14 cellular contexts compared by ENCODE assay signal in genomic region chr4:136319789-136320470, GRCh38.
DNase-seq lines count a peak whose midpoint lies in the region; ATAC-seq, FAIRE-seq and TF ChIP-seq lines count a peak whose summit lies in the region.
"Had no signal": no experiment of that assay in that cellular context is flagged by ENCODE, and none has a peak within 500 bp of the region (broad histone marks: within the 10 kb centered on the region; RNA-seq: fewer than 3 reads in every experiment).

No MANE protein-coding gene starts in this region.

- H3K27ac Mint-ChIP-seq in chondrocyte (ENCODE audit: unreplicated experiment) (no peak overlapping the region), natural killer cell (no peak overlapping the region)
- H3K27ac Mint-ChIP-seq in CD8-positive, alpha-beta T cell = no peak overlapping the region

- H3K36me3 Mint-ChIP-seq in chondrocyte (ENCODE audit: low read depth) (no peaks in the 10 kb centered on the region), natural killer cell (no peaks in the 10 kb centered on the region)
- no peaks in the 10 kb centered on the region for H3K36me3 Mint-ChIP-seq in CD8-positive, alpha-beta T cell

- H3K4me2 ChIP-seq in keratinocyte (ENCODE audit: control insufficient read depth, extremely low read depth, insufficient read depth, low read depth, low read length) = peak overlapping the region; percentile 59
- H3K4me2 ChIP-seq: KMS-11 had no signal

- no peak for ATAC-seq in natural killer cell
- ATAC-seq in GM21381 (IDR thresholded peaks at IDR 0.05; ENCODE audit: unreplicated experiment) = no peak
- no peak for ATAC-seq in CD8-positive, alpha-beta T cell

- dilution Hi-C loops in keratinocyte (cut with MboI; ENCODE audit: extremely low pct_ligation_motif_present, low sequenced_read_pairs) = no loop called here

- no peaks in the 10 kb centered on the region for H3K9me3 ChIP-seq in keratinocyte (ENCODE audit: control insufficient read depth, low read depth, low read length)
- H3K9me3 ChIP-seq in CD8-positive, alpha-beta T cell (ENCODE audit: low read length) = no peaks in the 10 kb centered on the region

- peaks cover 18% of the 10 kb centered on the region for H3K4me1 ChIP-seq in keratinocyte (ENCODE audit: control insufficient read depth, extremely low read depth, insufficient read depth, low read length)
- H3K4me1 ChIP-seq in CD8-positive, alpha-beta T cell (ENCODE audit: insufficient read depth, low read length) = no peaks in the 10 kb centered on the region

- H3K4me3 Mint-ChIP-seq in chondrocyte (ENCODE audit: unreplicated experiment) (no peak overlapping the region), natural killer cell (no peak overlapping the region)
- no peak overlapping the region for H3K4me3 Mint-ChIP-seq in CD8-positive, alpha-beta T cell

- no peaks in the 10 kb centered on the region for H3K79me2 ChIP-seq in keratinocyte (ENCODE audit: control insufficient read depth, insufficient read depth, low read length)

- H3K27me3 Mint-ChIP-seq in chondrocyte (ENCODE audit: low read depth) = no peaks in the 10 kb centered on the region
- H3K27me3 Mint-ChIP-seq in natural killer cell (ENCODE audit: low read depth in 2 of 2) = no peaks in the 10 kb centered on the region
- H3K27me3 Mint-ChIP-seq in CD8-positive, alpha-beta T cell (ENCODE audit: low read depth) = no peaks in the 10 kb centered on the region

- H3K27ac ChIP-seq in keratinocyte (ENCODE audit: control insufficient read depth, insufficient read depth, low read length) = peak overlapping the region; percentile 72
- no peak overlapping the region for H3K27ac ChIP-seq in CD8-positive, alpha-beta T cell (ENCODE audit: low read depth, low read length)
- H3K27ac ChIP-seq: KMS-11 had no signal

- FAIRE-seq in keratinocyte (lab: Jason Lieb, UNC) = peak; percentile 93

- peak; percentile 91 for DNase-seq in A172 (ENCODE audit: low spot score)
- peak; percentile 66 for DNase-seq in HT-29 (ENCODE audit: low spot score)
- peak; percentile 44 for DNase-seq in amniotic epithelial cell (ENCODE audit: low read depth)
- peak; percentile 66 for DNase-seq in keratinocyte (ENCODE audit: low read depth, low spot score)
- no peak for DNase-seq in chondrocyte (ENCODE audit: low spot score)
- DNase-seq in natural killer cell = no peak
- DNase-seq in CD8-positive, alpha-beta T cell = no peak
- DNase-seq: activated CD4-positive, alpha-beta T cell treated with anti-CD3 and anti-CD28 coated beads for 48 hours; activated T-cell treated with anti-CD3 and anti-CD28 coated beads for 4 hours; GOT3; NCI-H524 treated with DMSO at 0.1 percent for 48 hours; stimulated activated naive CD4-positive, alpha-beta T cell had no signal

- no peaks in the 10 kb centered on the region for H3K27me3 ChIP-seq in keratinocyte (ENCODE audit: control insufficient read depth, extremely low read depth, insufficient read depth, low read length)
- H3K27me3 ChIP-seq in CD8-positive, alpha-beta T cell (ENCODE audit: insufficient read depth, low read length) = no peaks in the 10 kb centered on the region

- H3K9me1 ChIP-seq in keratinocyte (ENCODE audit: control insufficient read depth, extremely low read depth, insufficient read depth, low read length) = no peaks in the 10 kb centered on the region

- POLR2A ChIA-PET in CD8-positive, alpha-beta T cell (lab: Charles Lee) = no interaction called here

- H2AFZ ChIP-seq in keratinocyte (ENCODE audit: control insufficient read depth, low read length) = peak overlapping the region; percentile 88

- peak overlapping the region; percentile 49 for H3K9ac ChIP-seq in keratinocyte (ENCODE audit: control insufficient read depth, extremely low read depth, insufficient read depth, low read length)
- H3K9ac ChIP-seq: KMS-11 had no signal

- H3K36me3 ChIP-seq in keratinocyte (ENCODE audit: control insufficient read depth in 2 of 2, extremely low read depth in 1 of 2, insufficient read depth in 2 of 2, low read length in 2 of 2) = no peaks in the 10 kb centered on the region
- no peaks in the 10 kb centered on the region for H3K36me3 ChIP-seq in CD8-positive, alpha-beta T cell (ENCODE audit: insufficient read depth, low read length)

- no peaks in the 10 kb centered on the region for H4K20me1 ChIP-seq in keratinocyte (ENCODE audit: control insufficient read depth, extremely low read depth, insufficient read depth, low read length)

- H3K9me3 Mint-ChIP-seq in chondrocyte (ENCODE audit: low read depth) (no peaks in the 10 kb centered on the region), natural killer cell (peaks cover 5 to 11% of the 10 kb centered on the region in 2 donors)
- peaks cover 3% of the 10 kb centered on the region for H3K9me3 Mint-ChIP-seq in CD8-positive, alpha-beta T cell

- no peak overlapping the region for H3K4me3 ChIP-seq in keratinocyte (ENCODE audit: control insufficient read depth in 2 of 3, extremely low read depth in 1 of 3, insufficient read depth in 2 of 3, low read depth in 1 of 3, low read length in 3 of 3)
- H3K4me3 ChIP-seq in CD8-positive, alpha-beta T cell (ENCODE audit: low read depth, low read length) = no peak overlapping the region

- H3K4me1 Mint-ChIP-seq in chondrocyte (ENCODE audit: low read depth) = peaks cover 2% of the 10 kb centered on the region
- no peaks in the 10 kb centered on the region for H3K4me1 Mint-ChIP-seq in natural killer cell
- H3K4me1 Mint-ChIP-seq in CD8-positive, alpha-beta T cell (ENCODE audit: low read depth) = no peaks in the 10 kb centered on the region

- TF ChIP-seq CTCF in keratinocyte (optimal IDR thresholded peaks at IDR 0.05 in 1 of 3, IDR thresholded peaks at IDR 0.05 in 1 of 3, conservative IDR thresholded peaks at IDR 0.05 in 1 of 3; ENCODE audit: extremely low read depth in 1 of 3, insufficient read depth in 2 of 3, low read length in 3 of 3) (no peak), chondrocyte (IDR thresholded peaks at IDR 0.05) (no peak), natural killer cell (IDR thresholded peaks at IDR 0.05) (no peak)
- no peak for TF ChIP-seq CTCF in CD8-positive, alpha-beta T cell (IDR thresholded peaks at IDR 0.05)

- CTCF ChIA-PET in CD8-positive, alpha-beta T cell (lab: Charles Lee) = no interaction called here

- intact Hi-C loops in natural killer cell (cut with micrococcal nuclease) = no loop called here
- intact Hi-C loops in CD8-positive, alpha-beta T cell (cut with DNase I, micrococcal nuclease) = no loop called here

Comparison
In these comparisons a context has a peak if more than half of its experiments do, and no peak if none do; other contexts are left out.
1. DNase-seq: peak in A172 (single experiment), HT-29 (single experiment), amniotic epithelial cell (single experiment) and keratinocyte (single experiment); none in chondrocyte (single experiment), natural killer cell (single experiment) and CD8-positive, alpha-beta T cell (0 of 7).